1 cellular context compared by ENCODE assay signal in genomic region chr6:10205892-10206291, GRCh38.
TF ChIP-seq lines count a peak whose summit lies in the region.

No MANE protein-coding gene starts in this region.

TF ChIP-seq in GM12878, 131 proteins besides CTCF, POLR2A, EP300 and RAD21 (continued from another document):
- no peak for TF ChIP-seq REST (IDR thresholded peaks at IDR 0.05; ENCODE audit: low read depth, low read length)
TF ChIP-seq in GM12878: peak in this region for 1.
